ENCODE assay signal across 10 cellular contexts in genomic region chr3:62318365-62318751, GRCh38. TPM values are rescaled to one million over a fixed set of nuclear protein-coding genes. Genes with fewer than 3 reads are reported as not detected.
DNase-seq lines count a peak whose midpoint lies in the region; ATAC-seq and TF ChIP-seq lines count a peak whose summit lies in the region.
"Had no signal": no experiment of that assay in that cellular context is flagged by ENCODE, and none has a peak within 500 bp of the region (broad histone marks: within the 10 kb centered on the region; RNA-seq: fewer than 3 reads in every experiment).

No MANE protein-coding gene starts in this region.

- H3K4me3 ChIP-seq in iPS-11a (ENCODE audit: low read depth, low read length): peak overlapping the region; percentile 89
- H3K4me3 ChIP-seq: BLaER1 had no signal

- H3K4me3 Mint-ChIP-seq in WTC11: peak overlapping the region; percentile 96
- H3K4me3 Mint-ChIP-seq in stimulated activated naive B cell treated with anti-CD40 and anti-IgM and Interleukin-4, amounts not matched to agents 10 μg/mL and 1 μg/mL and 100 μg/mL, for 72 hours: peak overlapping the region; percentile 78 to 89

- H3K9me3 Mint-ChIP-seq in WTC11: peaks cover 11% of the 10 kb centered on the region
- peaks cover 4 to 12% of the 10 kb centered on the region in 2 donors for H3K9me3 Mint-ChIP-seq in stimulated activated naive B cell treated with anti-CD40 and anti-IgM and Interleukin-4, amounts not matched to agents 10 μg/mL and 1 μg/mL and 100 μg/mL, for 72 hours

- peaks cover 2% of the 10 kb centered on the region; the same call in 1 of the 2 replicates for H3K36me3 Mint-ChIP-seq in WTC11
- H3K36me3 Mint-ChIP-seq in stimulated activated naive B cell treated with anti-CD40 and anti-IgM and Interleukin-4, amounts not matched to agents 10 μg/mL and 1 μg/mL and 100 μg/mL, for 72 hours: peaks cover 0 to 5% of the 10 kb centered on the region in 2 donors

- peak overlapping the region; percentile 97 for H3K27ac Mint-ChIP-seq in WTC11
- H3K27ac Mint-ChIP-seq in stimulated activated naive B cell treated with anti-CD40 and anti-IgM and Interleukin-4, amounts not matched to agents 10 μg/mL and 1 μg/mL and 100 μg/mL, for 72 hours: peak overlapping the region; percentile 70

- CTCF ChIA-PET in WTC11 (lab: Charles Lee): interaction anchor here (1.2 kb wide), 1 partner anchor 241 kb away, joined by 6 read pairs; no protein-coding TSS in a partner anchor

- POLR2A ChIA-PET in WTC11 (lab: Charles Lee): interaction anchor here (1.0 to 1.3 kb wide), 2 partner anchors 51 to 54 kb away, joined by 3 to 6 read pairs; no protein-coding TSS in a partner anchor

- DNase-seq in NCI-H510A treated with DMSO at 0.1 percent for 48 hours (lab: John Stamatoyannopoulos, UW) (peak; percentile 34), NCI-H510A (lab: John Stamatoyannopoulos, UW) (no peak), WTC11 (ENCODE audit: low spot score) (peak; percentile 18), NCI-H1930 (lab: John Stamatoyannopoulos, UW) (no peak), hepatic stellate cell (ENCODE audit: low spot score) (no peak)
- no peak for DNase-seq in stimulated activated naive B cell treated with anti-CD40 and anti-IgM and Interleukin-4, amounts not matched to agents 10 μg/mL and 1 μg/mL and 100 μg/mL, for 72 hours

- peaks cover 14% of the 10 kb centered on the region for H3K4me1 Mint-ChIP-seq in WTC11
- peaks cover 0 to 9% of the 10 kb centered on the region in 2 donors for H3K4me1 Mint-ChIP-seq in stimulated activated naive B cell treated with anti-CD40 and anti-IgM and Interleukin-4, amounts not matched to agents 10 μg/mL and 1 μg/mL and 100 μg/mL, for 72 hours

- peaks cover 14% of the 10 kb centered on the region for H3K27me3 Mint-ChIP-seq in WTC11 (ENCODE audit: low read depth)
- H3K27me3 Mint-ChIP-seq in stimulated activated naive B cell treated with anti-CD40 and anti-IgM and Interleukin-4, amounts not matched to agents 10 μg/mL and 1 μg/mL and 100 μg/mL, for 72 hours: peaks cover 31 to 37% of the 10 kb centered on the region in 2 donors

- ATAC-seq in WTC11 (peak; percentile 10; the same call in 1 of the 2 replicates), GM18858 (IDR thresholded peaks at IDR 0.05; ENCODE audit: unreplicated experiment) (no peak)
- ATAC-seq in stimulated activated naive B cell treated with anti-CD40 and anti-IgM and Interleukin-4, amounts not matched to agents 10 μg/mL and 1 μg/mL and 100 μg/mL, for 72 hours (replicated peaks): no peak

- no peak for TF ChIP-seq CTCF in WTC11 (IDR thresholded peaks at IDR 0.05)

TF ChIP-seq in WTC11, 78 proteins besides CTCF, POLR2A, EP300 and RAD21:
- TF ChIP-seq AFF4 (CRISPR knock-in tag; IDR thresholded peaks at IDR 0.05; ENCODE audit: borderline replicate concordance): no peak
- TF ChIP-seq, protein P1, sequence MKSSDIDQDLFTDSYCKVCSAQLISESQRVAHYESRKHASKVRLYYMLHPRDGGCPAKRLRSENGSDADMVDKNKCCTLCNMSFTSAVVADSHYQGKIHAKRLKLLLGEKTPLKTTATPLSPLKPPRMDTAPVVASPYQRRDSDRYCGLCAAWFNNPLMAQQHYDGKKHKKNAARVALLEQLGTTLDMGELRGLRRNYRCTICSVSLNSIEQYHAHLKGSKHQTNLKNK (CRISPR knock-in tag; IDR thresholded peaks at IDR 0.05): no peak
- TF ChIP-seq, protein P2, sequence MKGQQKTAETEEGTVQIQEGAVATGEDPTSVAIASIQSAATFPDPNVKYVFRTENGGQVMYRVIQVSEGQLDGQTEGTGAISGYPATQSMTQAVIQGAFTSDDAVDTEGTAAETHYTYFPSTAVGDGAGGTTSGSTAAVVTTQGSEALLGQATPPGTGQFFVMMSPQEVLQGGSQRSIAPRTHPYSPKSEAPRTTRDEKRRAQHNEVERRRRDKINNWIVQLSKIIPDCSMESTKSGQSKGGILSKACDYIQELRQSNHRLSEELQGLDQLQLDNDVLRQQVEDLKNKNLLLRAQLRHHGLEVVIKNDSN (CRISPR knock-in tag; IDR thresholded peaks at IDR 0.05): no peak
- TF ChIP-seq EMX1 (CRISPR knock-in tag; IDR thresholded peaks at IDR 0.05): no peak
- TF ChIP-seq, protein P3, sequence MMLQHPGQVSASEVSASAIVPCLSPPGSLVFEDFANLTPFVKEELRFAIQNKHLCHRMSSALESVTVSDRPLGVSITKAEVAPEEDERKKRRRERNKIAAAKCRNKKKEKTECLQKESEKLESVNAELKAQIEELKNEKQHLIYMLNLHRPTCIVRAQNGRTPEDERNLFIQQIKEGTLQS (CRISPR knock-in tag; conservative IDR thresholded peaks at IDR 0.05): no peak
- TF ChIP-seq E2F1 (CRISPR knock-in tag; IDR thresholded peaks at IDR 0.05): no peak
- TF ChIP-seq TP53 (CRISPR knock-in tag; IDR thresholded peaks at IDR 0.05): no peak

RNA-seq across cellular contexts. Expression of gene FEZF2, which starts 55.0 kb away (rescaled TPM):
- total RNA-seq in WTC11 (2021): not detected in 3 replicates
- total RNA-seq: renal cortical epithelial cell had no signal

Comparison
In these comparisons a context has a peak if more than half of its experiments do, and no peak if none do; other contexts are left out.
1. DNase-seq: peak in NCI-H510A treated with DMSO at 0.1 percent for 48 hours (single experiment) and WTC11 (single experiment); none in NCI-H510A (single experiment), stimulated activated naive B cell treated with anti-CD40 and anti-IgM and Interleukin-4, amounts not matched to agents 10 μg/mL and 1 μg/mL and 100 μg/mL, for 72 hours (single experiment), NCI-H1930 (0 of 2) and hepatic stellate cell (single experiment).